ENCODE assay signal across 28 cellular contexts in the genomic region with DNA sequence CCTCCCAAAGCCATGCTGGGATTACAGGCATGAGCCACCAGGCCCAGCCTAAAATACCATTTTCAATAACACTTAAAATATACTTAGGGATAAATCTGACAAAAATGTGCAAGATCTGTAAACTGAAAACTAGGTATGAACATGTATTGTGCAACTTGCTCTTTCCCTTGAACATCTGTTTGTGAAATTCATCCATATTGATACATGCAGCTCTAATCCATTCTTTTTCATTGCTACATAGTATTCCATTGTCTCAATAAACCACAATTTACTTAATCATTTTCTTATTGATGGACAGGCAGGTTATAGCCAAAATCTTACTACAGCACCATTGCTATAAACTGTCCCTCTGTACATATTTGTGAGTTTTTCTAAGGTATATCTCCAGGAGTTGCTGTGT. TPM values are rescaled to one million over a fixed set of nuclear protein-coding genes. Genes with fewer than 3 reads are reported as not detected.
"Had no signal": no experiment of that assay in that cellular context is flagged by ENCODE, and none has a peak within 500 bp of the region (broad histone marks: within the 10 kb centered on the region; RNA-seq: fewer than 3 reads in every experiment).

No MANE protein-coding gene starts in this region.

- DNase-seq: colonic mucosa; cortex of kidney; effector CD8-positive, alpha-beta T cell; effector memory CD8-positive, alpha-beta T cell; esophagus squamous epithelium; foreskin fibroblast; foreskin melanocyte; gastrocnemius medialis; glutamatergic neuron; head of caudate nucleus; heart right ventricle; hippocampal formation; left cardiac atrium; left lung; left ventricle myocardium superior; lower lobe of right lung; mesenchymal stem cell; mucosa of descending colon had no signal

- FAIRE-seq: endothelial cell of umbilical vein, islet of Langerhans, keratinocyte had no signal

- H3K4me3 ChIP-seq: colonic mucosa, esophagus squamous epithelium, gastrocnemius medialis, heart right ventricle, left lung, lower lobe of right lung, mucosa of descending colon had no signal

- ATAC-seq: effector memory CD8-positive, alpha-beta T cell; gastrocnemius medialis; heart right ventricle; left cardiac atrium; left lung; left ventricle myocardium superior; lower lobe of right lung; mucosa of descending colon had no signal

- H3K36me3 ChIP-seq: colonic mucosa, esophagus squamous epithelium, gastrocnemius medialis, heart right ventricle, left lung, lower lobe of right lung had no signal

- H3K4me1 ChIP-seq: colonic mucosa, gastrocnemius medialis, lower lobe of right lung had no signal

- H3K27ac ChIP-seq: colonic mucosa, esophagus squamous epithelium, gastrocnemius medialis, heart right ventricle, left lung, lower lobe of right lung had no signal

- H3K9me3 ChIP-seq: colonic mucosa, esophagus squamous epithelium, gastrocnemius medialis, left lung, lower lobe of right lung, mucosa of descending colon had no signal

RNA-seq across cellular contexts. Expression of a gene that starts 4.7 kb away (rescaled TPM):
- total RNA-seq: dermis microvascular lymphatic vessel endothelial cell, endothelial cell of umbilical vein, epithelial cell of proximal tubule, gastrocnemius medialis, glomerular endothelial cell, left ventricle myocardium superior, lung microvascular endothelial cell, mesothelial cell of epicardium, myocyte had no signal
- polyA plus RNA-seq: endothelial cell of umbilical vein, esophagus, keratinocyte had no signal
